37 cellular contexts compared by ENCODE assay signal in the genomic region with DNA sequence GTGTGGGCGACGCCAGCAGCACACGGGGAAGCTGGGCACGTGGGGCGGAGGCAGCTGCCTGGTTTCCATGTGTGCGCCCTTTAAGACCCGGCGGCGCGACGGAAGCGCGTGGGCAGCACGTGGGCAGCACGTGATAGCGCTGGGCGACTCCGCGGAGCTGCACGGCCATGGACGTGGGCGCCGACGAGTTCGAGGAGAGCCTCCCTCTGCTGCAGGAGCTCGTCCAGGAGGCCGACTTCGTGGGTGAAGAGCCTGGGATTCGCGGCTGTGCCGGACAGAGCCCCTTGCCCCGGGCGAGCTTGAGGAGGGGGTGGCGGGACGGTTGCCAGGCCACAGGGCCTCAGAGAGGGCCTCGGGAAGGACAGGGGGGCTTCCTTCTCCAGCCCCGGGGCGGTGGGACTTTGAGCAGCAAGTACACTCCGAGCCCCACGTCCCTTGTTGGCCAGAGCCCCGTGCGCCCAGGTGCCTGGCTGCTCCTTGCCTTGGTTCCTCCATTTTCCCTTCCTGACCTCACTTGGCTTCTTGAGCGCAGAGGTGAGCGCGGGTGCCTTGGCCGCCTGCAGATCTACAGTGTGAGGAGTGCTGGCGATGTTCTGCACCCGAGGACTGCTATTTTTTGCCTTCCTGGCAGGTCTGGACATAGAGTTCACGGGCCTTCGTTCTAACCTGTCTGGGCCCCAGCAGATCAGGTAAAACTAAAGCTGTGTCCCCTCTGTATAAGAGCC. TPM values are rescaled to one million over a fixed set of nuclear protein-coding genes. Genes with fewer than 3 reads are reported as not detected.
DNase-seq lines count a peak whose midpoint lies in the region; ATAC-seq, FAIRE-seq and TF ChIP-seq lines count a peak whose summit lies in the region.
"Had no signal": no experiment of that assay in that cellular context is flagged by ENCODE, and none has a peak within 500 bp of the region (broad histone marks: within the 10 kb centered on the region; RNA-seq: fewer than 3 reads in every experiment).

A gene with protein sequence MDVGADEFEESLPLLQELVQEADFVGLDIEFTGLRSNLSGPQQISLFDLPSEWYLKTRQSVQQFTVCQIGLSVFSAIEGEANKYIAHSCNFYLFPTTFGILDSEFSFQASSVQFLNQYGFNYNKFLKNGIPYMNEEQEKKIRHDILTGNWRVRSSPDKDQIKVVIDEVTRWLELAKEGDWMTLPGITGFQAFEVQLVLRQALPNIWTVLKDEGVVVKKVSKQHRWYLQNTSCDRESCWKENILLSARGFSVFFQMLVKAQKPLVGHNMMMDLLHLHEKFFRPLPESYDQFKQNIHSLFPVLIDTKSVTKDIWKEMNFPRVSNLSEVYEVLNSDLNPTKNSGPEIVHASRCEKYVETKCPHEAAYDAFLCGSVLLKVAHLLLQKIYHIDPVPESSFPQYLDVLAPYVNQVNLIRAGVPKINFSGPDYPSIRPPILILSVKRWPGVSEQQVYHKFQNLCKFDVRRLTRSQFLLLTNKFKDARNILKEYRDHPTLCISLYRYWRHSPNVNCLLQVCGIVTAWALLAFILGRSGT (plus strand): TSS at position 136 of the 725 bp plus-strand sequence. CDS start 32 bp downstream, at position 168.

- no peak within 1 kb of the TSS for H3K4me2 ChIP-seq in GM12878 (ENCODE audit: control insufficient read depth, insufficient read depth)

- no peak within 1 kb of the TSS for H3K9ac ChIP-seq in GM12878 (ENCODE audit: control insufficient read depth, insufficient read depth, low read length)

- intact Hi-C loops in GM12878 (cut with micrococcal nuclease; ENCODE audit: unreplicated experiment), result no loop called here
- intact Hi-C loops in aorta (cut with DNase I), result no loop called here

- H3K4me3 ChIP-seq in GM12878 (no peak within 1 kb of the TSS), aorta (ENCODE audit: low read length in 2 of 2) (no peak within 1 kb of the TSS)
- H3K4me3 ChIP-seq: heart left ventricle, sigmoid colon had no signal

- peaks cover 16% of the 10 kb centered on the region for H3K4me1 Mint-ChIP-seq in stimulated activated naive CD8-positive, alpha-beta T cell treated with anti-CD3 and anti-CD28 coated beads, Interleukin-15, Interleukin-2, amounts not matched to agents 100 ng/mL and 50 ng/mL, for 24 hours (ENCODE audit: low read depth)
- H3K4me1 Mint-ChIP-seq: activated CD4-positive, alpha-beta T cell treated with anti-CD3 and anti-CD28 coated beads, Interleukin-2, amount 10 ng/mL, durations not matched to agents 7 days and 5 days had no signal

- H3K27me3 Mint-ChIP-seq in stimulated activated naive CD8-positive, alpha-beta T cell treated with anti-CD3 and anti-CD28 coated beads, Interleukin-15, Interleukin-2, amounts not matched to agents 100 ng/mL and 50 ng/mL, for 24 hours, result no peaks in the 10 kb centered on the region
- H3K27me3 Mint-ChIP-seq: activated CD4-positive, alpha-beta T cell treated with anti-CD3 and anti-CD28 coated beads, Interleukin-2, amount 10 ng/mL, durations not matched to agents 7 days and 5 days; effector memory CD8-positive, alpha-beta T cell; IgD-negative memory B cell; naive thymus-derived CD8-positive, alpha-beta T cell had no signal

- SMC1A ChIA-PET in GM12878 (lab: Charles Lee; ENCODE audit: uncharacterized antibody, unreplicated experiment), result interaction anchor here (1.2 kb wide), 1 partner anchor 9 kb away, joined by 3 read pairs; no protein-coding TSS in a partner anchor

- H2AFZ ChIP-seq in GM12878 (ENCODE audit: control insufficient read depth, low read depth, low read length), result no peak within 1 kb of the TSS

- RAD21 ChIA-PET in GM12878 (lab: Charles Lee; ENCODE audit: unreplicated experiment), result no interaction called here

- peak; percentile 44; the same call in 1 of the 2 replicates for TF ChIP-seq POLR2A in GM12878 (IDR thresholded peaks at IDR 0.05; ENCODE audit: low read depth, low read length)

- no TSS peak for BruUV-seq in GM12878 (replicated peaks; lab: Mats Ljungman, UMichigan)

- H3K9me3 ChIP-seq in GM12878 (replicated peaks; ENCODE audit: control insufficient read depth, insufficient read depth, low read length) (no peaks in the 10 kb centered on the region), aorta (ENCODE audit: control insufficient read depth, low read length) (no peaks in the 10 kb centered on the region)
- H3K9me3 ChIP-seq: heart left ventricle, sigmoid colon had no signal

- POLR2A ChIA-PET in GM12878 (lab: Charles Lee), result no interaction called here

- no peak for TF ChIP-seq EP300 in GM12878 (IDR thresholded peaks at IDR 0.05; ENCODE audit: borderline replicate concordance in 1 of 2, control insufficient read depth in 1 of 2, low read depth in 2 of 2, low read length in 2 of 2)

- in situ Hi-C loops in GM12878 (cut with MboI), result no loop called here

- H3K27ac ChIP-seq in GM12878 (ENCODE audit: control insufficient read depth, insufficient read depth), result no peak within 1 kb of the TSS
- no peak within 1 kb of the TSS for H3K27ac ChIP-seq in aorta (ENCODE audit: low read depth in 1 of 2, low read length in 2 of 2)
- H3K27ac ChIP-seq: heart left ventricle, sigmoid colon, WERI-Rb-1 had no signal

- H4K20me1 ChIP-seq in GM12878 (ENCODE audit: control insufficient read depth, insufficient read depth), result no peaks in the 10 kb centered on the region

- no peak within 1 kb of the TSS for H3K4me3 Mint-ChIP-seq in stimulated activated naive CD8-positive, alpha-beta T cell treated with anti-CD3 and anti-CD28 coated beads, Interleukin-15, Interleukin-2, amounts not matched to agents 100 ng/mL and 50 ng/mL, for 24 hours
- H3K4me3 Mint-ChIP-seq: activated CD4-positive, alpha-beta T cell treated with anti-CD3 and anti-CD28 coated beads, Interleukin-2, amount 10 ng/mL, durations not matched to agents 7 days and 5 days; effector memory CD8-positive, alpha-beta T cell had no signal

- no peaks in the 10 kb centered on the region for H3K27me3 ChIP-seq in GM12878 (replicated peaks in 1 of 2; ENCODE audit: control insufficient read depth in 2 of 2, insufficient read depth in 2 of 2, low read length in 1 of 2)
- no peaks in the 10 kb centered on the region for H3K27me3 ChIP-seq in aorta (ENCODE audit: control insufficient read depth in 1 of 2, insufficient read depth in 2 of 2, low read length in 1 of 2)
- H3K27me3 ChIP-seq: heart left ventricle, sigmoid colon had no signal

- peaks cover 3% of the 10 kb centered on the region; the same call in 1 of the 2 replicates for H3K79me2 ChIP-seq in GM12878 (ENCODE audit: control insufficient read depth, insufficient read depth, low read length)

- no peak for FAIRE-seq in GM12878 (lab: Jason Lieb, UNC)
- FAIRE-seq: astrocyte, kidney had no signal

- peaks cover 1 to 20% of the 10 kb centered on the region in 2 experiments; a peak in 3 of 4 replicates for H3K36me3 ChIP-seq in GM12878 (ENCODE audit: control insufficient read depth in 2 of 2, insufficient read depth in 2 of 2, low read length in 1 of 2)
- peaks cover 0 to 3% of the 10 kb centered on the region in 2 donors for H3K36me3 ChIP-seq in aorta (ENCODE audit: control insufficient read depth in 1 of 2, insufficient read depth in 2 of 2, low read length in 1 of 2)

- TF ChIP-seq CTCF in GM12878 (IDR thresholded peaks at IDR 0.05 in 2 of 3, conservative IDR thresholded peaks at IDR 0.05 in 1 of 3; ENCODE audit: control insufficient read depth in 2 of 3, extremely low read depth in 1 of 3, insufficient read depth in 1 of 3, low read depth in 3 of 3, low read length in 3 of 3), result no peak

- WGBS in GM12878 (ENCODE audit: insufficient coverage, insufficient replicate concordance, low lambda C conversion rate, missing lambda C conversion rate), result 95% methylated on average over 36 of the region's 50 CpGs
- WGBS in aorta, 2 donors, result 84 to 87% methylated on average over 46 to 50 of the region's 50 CpGs

- H3K27ac Mint-ChIP-seq in stimulated activated naive CD8-positive, alpha-beta T cell treated with anti-CD3 and anti-CD28 coated beads, Interleukin-15, Interleukin-2, amounts not matched to agents 100 ng/mL and 50 ng/mL, for 24 hours, result peak within 1 kb of the TSS; percentile 27
- H3K27ac Mint-ChIP-seq: activated CD4-positive, alpha-beta T cell treated with anti-CD3 and anti-CD28 coated beads, Interleukin-2, amount 10 ng/mL, durations not matched to agents 7 days and 5 days; effector memory CD8-positive, alpha-beta T cell had no signal

- H3K9me3 Mint-ChIP-seq in stimulated activated naive CD8-positive, alpha-beta T cell treated with anti-CD3 and anti-CD28 coated beads, Interleukin-15, Interleukin-2, amounts not matched to agents 100 ng/mL and 50 ng/mL, for 24 hours, result no peaks in the 10 kb centered on the region
- H3K9me3 Mint-ChIP-seq: activated CD4-positive, alpha-beta T cell treated with anti-CD3 and anti-CD28 coated beads, Interleukin-2, amount 10 ng/mL, durations not matched to agents 7 days and 5 days; activated naive CD4-positive, alpha-beta T cell treated with anti-CD3 and anti-CD28 coated beads, Interleukin-2, amount 50 U/mL, for 72 hours; effector memory CD8-positive, alpha-beta T cell; IgD-negative memory B cell; naive thymus-derived CD8-positive, alpha-beta T cell had no signal

- CTCF ChIA-PET in GM12878 (lab: Yijun Ruan, JAX), result interaction anchor here (1.1 kb wide), 1 partner anchor 21 kb away, joined by 3 read pairs; no protein-coding TSS in a partner anchor

- H3K4me1 ChIP-seq in GM12878 (ENCODE audit: control insufficient read depth, insufficient read depth, low read length) (no peaks in the 10 kb centered on the region), aorta (ENCODE audit: control insufficient read depth in 1 of 2, insufficient read depth in 2 of 2, low read length in 2 of 2) (no peaks in the 10 kb centered on the region)
- H3K4me1 ChIP-seq: heart left ventricle, sigmoid colon had no signal

- no peak for ATAC-seq in stimulated activated naive CD8-positive, alpha-beta T cell treated with anti-CD3 and anti-CD28 coated beads, Interleukin-15, Interleukin-2, amounts not matched to agents 100 U/mL and 50 U/mL, for 24 hours
- ATAC-seq in GM12878 (no peak), aorta (ENCODE audit: low FRiP score) (peak; percentile 36), GM19324 (IDR thresholded peaks at IDR 0.05; ENCODE audit: low FRiP score, unreplicated experiment) (no peak)
- ATAC-seq: activated naive CD4-positive, alpha-beta T cell treated with anti-CD3 and anti-CD28 coated beads, Interleukin-2, amount 50 U/mL, for 72 hours; effector memory CD8-positive, alpha-beta T cell; HCT116; naive thymus-derived CD8-positive, alpha-beta T cell had no signal

- H3K36me3 Mint-ChIP-seq in stimulated activated naive CD8-positive, alpha-beta T cell treated with anti-CD3 and anti-CD28 coated beads, Interleukin-15, Interleukin-2, amounts not matched to agents 100 ng/mL and 50 ng/mL, for 24 hours (ENCODE audit: low read depth), result peaks cover 42% of the 10 kb centered on the region

- no peak for DNase-seq in stimulated activated naive CD8-positive, alpha-beta T cell treated with anti-CD3 and anti-CD28 coated beads, Interleukin-15, Interleukin-2, amounts not matched to agents 100 U/mL and 50 U/mL, for 24 hours
- no peak for DNase-seq in GM12878 (ENCODE audit: low read depth, low spot score)
- DNase-seq in iPS-NIHi7 (ENCODE audit: extremely low spot score), result peak; percentile 5
- DNase-seq in aorta, result no peak
- DNase-seq in NCI-H345 (lab: John Stamatoyannopoulos, UW), result no peak
- no peak for DNase-seq in NCI-H146 treated with DMSO at 0.1 percent for 48 hours (lab: John Stamatoyannopoulos, UW; ENCODE audit: unreplicated experiment)
- DNase-seq: ACHN; activated CD4-positive, alpha-beta T cell treated with anti-CD3 and anti-CD28 coated beads, Interleukin-2, amount 10 ng/mL, durations not matched to agents 7 days and 5 days; activated CD8-positive, alpha-beta memory T cell treated with anti-CD3 and anti-CD28 coated beads, Interleukin-2, amount 50 U/mL, for 48 hours; effector memory CD8-positive, alpha-beta T cell; erythroblast; foreskin fibroblast; heart left ventricle; kidney; midbrain; naive thymus-derived CD8-positive, alpha-beta T cell; NCI-H1048; NCI-H1694; NCI-H446 treated with DMSO at 0.1 percent for 48 hours; NCI-H82; occipital lobe; sigmoid colon; stimulated activated CD4-positive, alpha-beta T cell treated with anti-CD3 and anti-CD28 coated beads, Interleukin-4, amount 100 ng/mL, for 1 hour; T1000; trophoblast cell; WERI-Rb-1 had no signal

- TF ChIP-seq RAD21 in GM12878 (IDR thresholded peaks at IDR 0.05; ENCODE audit: insufficient read depth, low read depth, low read length), result no peak

RNA-seq across cellular contexts. Expression of the gene that starts here (rescaled TPM):
- total RNA-seq in GM12878 (2013; cell fraction: nucleolus; rRNA removed), result not detected in 2 replicates
- total RNA-seq in GM12878 (2014; rRNA removed), result 0.38 TPM in 1 of 2 replicates, not detected in the other
- total RNA-seq in GM12878 (2014; rRNA removed; fragmentation: Illumina TruSeq; extraction: Trizol), result 0.09 TPM in 1 of 2 replicates, not detected in the other
- 0.19 TPM in 1 of 2 replicates, not detected in the other for total RNA-seq in GM12878 (2021)
- polyA plus RNA-seq in GM12878 (2011; ENCODE audit: low read depth), result not detected
- 0.07 and 0.08 TPM in 2 replicates for polyA plus RNA-seq in GM12878 (2011; rRNA removed)
- polyA plus RNA-seq in GM12878 (2011; cell fraction: cytosol; rRNA removed), result 0.03 and 0.08 TPM in 2 replicates
- polyA plus RNA-seq in GM12878 (2011; cell fraction: nucleus; rRNA removed), result 0.13 TPM in 2 replicates
- polyA plus RNA-seq in GM12878 (2012), result not detected in 2 replicates
- polyA plus RNA-seq in GM12878 (2014; fragmentation: Illumina TruSeq; extraction: Trizol), result 0.07 TPM in 1 of 2 replicates, not detected in the other
- polyA plus RNA-seq in GM12878 (2014; fragmentation: Nextera tagmentation; extraction: Ambion mirVana), result under 1 TPM; 0.09 to 0.16 TPM
- polyA plus RNA-seq in GM12878 (2014; rRNA removed), result 0.06 and 0.16 TPM in 2 replicates
- polyA plus RNA-seq in GM12878 (2016; fragmentation: Nextera tagmentation; extraction: Ambion mirVana), result under 1 TPM; 0.09 to 0.25 TPM
- polyA minus RNA-seq in GM12878 (2011; rRNA and poly(A)+ RNA removed), result not detected in 2 replicates
- polyA minus RNA-seq in GM12878 (2011; cell fraction: cytosol; rRNA and poly(A)+ RNA removed), result not detected in 2 replicates
- not detected in 2 replicates for polyA minus RNA-seq in GM12878 (2011; cell fraction: nucleus; rRNA and poly(A)+ RNA removed)
- total RNA-seq in aorta, result under 1 TPM in 1 of 2 donors, not detected in 1; 0.26 TPM
- under 1 TPM; 0.38 to 0.46 TPM for polyA plus RNA-seq in aorta
- total RNA-seq: cardiac septum, G401, kidney, occipital lobe, pulmonary artery endothelial cell, RPMI7951 had no signal
- polyA plus RNA-seq: BJ had no signal

Comparison
In these comparisons a context has a peak if more than half of its experiments do, and no peak if none do; other contexts are left out.
1. Peak in ATAC-seq in aorta; RNA of the gene not detected or under 1 TPM.